Comparison of ENCODE assay signal across 15 cellular contexts in the genomic region with DNA sequence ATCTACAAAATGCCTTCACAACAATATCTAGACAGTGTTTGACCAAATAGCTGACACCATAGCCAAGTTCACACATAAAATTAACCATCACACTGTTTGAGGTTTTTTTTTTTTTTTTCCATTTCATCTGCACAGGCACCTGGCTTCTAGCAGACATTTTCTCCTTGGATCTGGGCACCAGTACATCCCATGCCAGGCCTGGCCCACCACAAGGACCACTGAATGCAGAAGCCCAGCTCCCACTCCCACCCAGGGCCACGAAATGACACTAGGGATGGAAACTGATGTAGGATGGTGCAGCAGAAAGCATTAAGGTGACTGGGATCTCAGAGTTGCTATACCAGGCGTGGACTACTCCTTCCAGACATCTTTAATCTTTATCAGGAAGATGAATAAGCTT. TPM values are rescaled to one million over a fixed set of nuclear protein-coding genes. Genes with fewer than 3 reads are reported as not detected.
DNase-seq lines count a peak whose midpoint lies in the region; ATAC-seq and TF ChIP-seq lines count a peak whose summit lies in the region.
"Had no signal": no experiment of that assay in that cellular context is flagged by ENCODE, and none has a peak within 500 bp of the region (broad histone marks: within the 10 kb centered on the region; RNA-seq: fewer than 3 reads in every experiment).

No MANE protein-coding gene starts in this region.

- DNase-seq in activated naive CD4-positive, alpha-beta T cell (lab: John Stamatoyannopoulos, UW): no peak
- DNase-seq in Panc1 (ENCODE audit: low read depth, low spot score) (no peak), epithelial cell of prostate (ENCODE audit: low read depth, low spot score) (no peak), retina (no peak)
- no peak for DNase-seq in stimulated activated CD4-positive, alpha-beta T cell treated with anti-CD3 and anti-CD28 coated beads, Interleukin-4, amount 100 ng/mL, for 1 hour
- DNase-seq: DND-41, Karpas-422, NCI-H1105 treated with DMSO at 0.1 percent for 48 hours, NCI-H2227 treated with DMSO at 0.1 percent for 48 hours, stomach had no signal

- ATAC-seq in Panc1: no peak
- ATAC-seq in GM19452 (IDR thresholded peaks at IDR 0.05; ENCODE audit: unreplicated experiment): no peak

- intact Hi-C loops in Panc1 (cut with micrococcal nuclease; ENCODE audit: unreplicated experiment): no loop called here

- H3K4me3 ChIP-seq in Panc1 (ENCODE audit: low read depth in 2 of 2, low read length in 2 of 2): no peak overlapping the region
- H3K4me3 ChIP-seq in thymus (ENCODE audit: low read length): no peak overlapping the region
- H3K4me3 ChIP-seq: cardiac muscle cell, stomach had no signal

- POLR2A ChIA-PET in Panc1 (lab: Charles Lee): no interaction called here

- no peaks in the 10 kb centered on the region for H3K27me3 ChIP-seq in Panc1 (ENCODE audit: control insufficient read depth, insufficient read depth, low read length)
- H3K27me3 ChIP-seq in thymus (ENCODE audit: control insufficient read depth, insufficient read depth): no peaks in the 10 kb centered on the region
- H3K27me3 ChIP-seq: cardiac muscle cell, stomach had no signal

- CTCF ChIA-PET in Panc1 (lab: Charles Lee): no interaction called here

- peaks cover 12% of the 10 kb centered on the region for H3K4me1 ChIP-seq in Panc1 (ENCODE audit: control insufficient read depth, insufficient read depth, low read length)
- H3K4me1 ChIP-seq in thymus (ENCODE audit: control insufficient read depth, insufficient read depth, low read length): no peaks in the 10 kb centered on the region

- BruUV-seq in Panc1 (replicated peaks; lab: Mats Ljungman, UMichigan): no TSS peak

- peak overlapping the region; percentile 59 for H3K27ac ChIP-seq in Panc1 (ENCODE audit: low read length)
- peak overlapping the region; percentile 100 for H3K27ac ChIP-seq in epithelial cell of prostate
- H3K27ac ChIP-seq in thymus (ENCODE audit: low read depth): peak overlapping the region; percentile 5
- H3K27ac ChIP-seq: cardiac muscle cell had no signal

- H3K4me3 Mint-ChIP-seq in activated naive CD4-positive, alpha-beta T cell treated with anti-CD3 and anti-CD28 coated beads, Interleukin-2, amount 50 U/mL, for 24 hours: no peak overlapping the region

- no peak for TF ChIP-seq CTCF in Panc1 (IDR thresholded peaks at IDR 0.05)

- peak overlapping the region; percentile 88 for H3K27ac Mint-ChIP-seq in activated naive CD4-positive, alpha-beta T cell treated with anti-CD3 and anti-CD28 coated beads, Interleukin-2, amount 50 U/mL, for 24 hours
- H3K27ac Mint-ChIP-seq: progenitor cell of endocrine pancreas had no signal

- no peaks in the 10 kb centered on the region for H3K9me3 Mint-ChIP-seq in activated naive CD4-positive, alpha-beta T cell treated with anti-CD3 and anti-CD28 coated beads, Interleukin-2, amount 50 U/mL, for 24 hours

- no peaks in the 10 kb centered on the region for H3K27me3 Mint-ChIP-seq in activated naive CD4-positive, alpha-beta T cell treated with anti-CD3 and anti-CD28 coated beads, Interleukin-2, amount 50 U/mL, for 24 hours
- H3K27me3 Mint-ChIP-seq: progenitor cell of endocrine pancreas had no signal

- 92% methylated on average over 2 of the region's 2 CpGs for WGBS in thymus

- H3K36me3 ChIP-seq in Panc1 (ENCODE audit: control insufficient read depth, insufficient read depth, low read length) (no peaks in the 10 kb centered on the region), thymus (ENCODE audit: control insufficient read depth, insufficient read depth) (no peaks in the 10 kb centered on the region)
- H3K36me3 ChIP-seq: cardiac muscle cell, stomach had no signal

- H3K4me1 Mint-ChIP-seq in activated naive CD4-positive, alpha-beta T cell treated with anti-CD3 and anti-CD28 coated beads, Interleukin-2, amount 50 U/mL, for 24 hours: peaks cover 39% of the 10 kb centered on the region

- in situ Hi-C loops in Panc1 (cut with HindIII; ENCODE audit: low pct_unique_long_range_greater_than_20kb, low sequenced_read_pairs): no loop called here

- H3K9me3 ChIP-seq in Panc1 (ENCODE audit: control insufficient read depth, insufficient read depth, low read depth, low read length): no peaks in the 10 kb centered on the region
- no peaks in the 10 kb centered on the region for H3K9me3 ChIP-seq in thymus (ENCODE audit: control insufficient read depth)
- H3K9me3 ChIP-seq: stomach had no signal

- H3K36me3 Mint-ChIP-seq in activated naive CD4-positive, alpha-beta T cell treated with anti-CD3 and anti-CD28 coated beads, Interleukin-2, amount 50 U/mL, for 24 hours: no peaks in the 10 kb centered on the region

RNA-seq across cellular contexts. Expression of a gene that starts 13.0 kb away (rescaled TPM):
- 1,916 TPM for total RNA-seq in Panc1 (2021; ENCODE audit: unreplicated experiment)
- 3,818 TPM for polyA plus RNA-seq in Panc1 (2012; ENCODE audit: insufficient read length)
- polyA plus RNA-seq in thymus: 5,628 TPM

RNA-seq across cellular contexts. Expression of a gene that starts 37.5 kb away (rescaled TPM):
- 1.7 TPM for total RNA-seq in Panc1 (2021; ENCODE audit: unreplicated experiment)
- polyA plus RNA-seq in Panc1 (2012; ENCODE audit: insufficient read length): 0.73 TPM
- 13.8 TPM for polyA plus RNA-seq in thymus
- total RNA-seq: cardiac muscle cell had no signal
- polyA plus RNA-seq: cardiac muscle cell had no signal

RNA-seq across cellular contexts. Expression of a gene that starts 52.5 kb away (rescaled TPM):
- 163 TPM for total RNA-seq in Panc1 (2021; ENCODE audit: unreplicated experiment)
- polyA plus RNA-seq in Panc1 (2012; ENCODE audit: insufficient read length): 73.4 TPM
- 32.5 TPM for polyA plus RNA-seq in thymus

Comparison
In these comparisons a context has a peak if more than half of its experiments do, and no peak if none do; other contexts are left out.
1. H3K27ac ChIP-seq: peak in every context shown above with its lines; median percentile 100 in epithelial cell of prostate; 59 in Panc1; 5 in thymus.